ENCODE assay signal across 1 cellular context in genomic region chr12:54304187-54304810, GRCh38.
TF ChIP-seq lines count a peak whose summit lies in the region.

No MANE protein-coding gene starts in this region.

TF ChIP-seq in HepG2, 621 proteins besides CTCF, POLR2A, EP300 and RAD21 (continued from another document and continues in another):
- peak; percentile 99 for TF ChIP-seq CEBPG (CRISPR knock-in tag; IDR thresholded peaks at IDR 0.05)
- no peak for TF ChIP-seq ZNF609 (CRISPR knock-in tag; IDR thresholded peaks at IDR 0.05; ENCODE audit: borderline replicate concordance)
- peak; percentile 35; the same call in 1 of the 2 replicates for TF ChIP-seq NR2F2 (IDR thresholded peaks at IDR 0.05; ENCODE audit: borderline replicate concordance, low read depth)
- TF ChIP-seq ZNF143 (CRISPR knock-in tag; IDR thresholded peaks at IDR 0.05): no peak
- TF ChIP-seq ZNF850 (CRISPR knock-in tag; conservative IDR thresholded peaks at IDR 0.05): no peak
- no peak for TF ChIP-seq ZNF24 (IDR thresholded peaks at IDR 0.05)
- TF ChIP-seq NAIF1 (CRISPR knock-in tag; IDR thresholded peaks at IDR 0.05; ENCODE audit: borderline replicate concordance): no peak
- TF ChIP-seq ZMYM3 (CRISPR knock-in tag; IDR thresholded peaks at IDR 0.05): peak; percentile 65
- no peak for TF ChIP-seq CEBPZ (IDR thresholded peaks at IDR 0.05; ENCODE audit: low read length)
- 0 out of 2 replicates have a peak, but pooled peaks have one; percentile 55 for TF ChIP-seq ZNF740 (CRISPR knock-in tag; IDR thresholded peaks at IDR 0.05)
- no peak for TF ChIP-seq AGO2 (optimal IDR thresholded peaks at IDR 0.05; ENCODE audit: low read depth, low read length)
- TF ChIP-seq ZNF580 (CRISPR knock-in tag; IDR thresholded peaks at IDR 0.05; ENCODE audit: borderline replicate concordance, low read depth): peak; percentile 27; the same call in 1 of the 2 replicates
- TF ChIP-seq CCDC6 (CRISPR knock-in tag; IDR thresholded peaks at IDR 0.05): 0 out of 2 replicates have a peak, but pooled peaks have one; percentile 49
- TF ChIP-seq TEAD2 (CRISPR knock-in tag; IDR thresholded peaks at IDR 0.05): no peak
- peak; percentile 38; the same call in 1 of the 2 replicates for TF ChIP-seq ZBTB4 (CRISPR knock-in tag; IDR thresholded peaks at IDR 0.05; ENCODE audit: borderline replicate concordance)
- no peak for TF ChIP-seq PRDM10 (CRISPR knock-in tag; IDR thresholded peaks at IDR 0.05; ENCODE audit: low read depth)
- peak; percentile 28; the same call in 1 of the 2 replicates for TF ChIP-seq SP4 (CRISPR knock-in tag; IDR thresholded peaks at IDR 0.05)
- TF ChIP-seq SOX6 (IDR thresholded peaks at IDR 0.05): no peak
- TF ChIP-seq SOX6 (CRISPR knock-in tag; IDR thresholded peaks at IDR 0.05): peak; percentile 71
- TF ChIP-seq NFKBIZ (CRISPR knock-in tag; IDR thresholded peaks at IDR 0.05): 0 out of 2 replicates have a peak, but pooled peaks have one; percentile 56
- TF ChIP-seq ZNF687 (CRISPR knock-in tag; IDR thresholded peaks at IDR 0.05): peak; percentile 80
- TF ChIP-seq SRY (CRISPR knock-in tag; IDR thresholded peaks at IDR 0.05): no peak
- no peak for TF ChIP-seq CSRNP2 (CRISPR knock-in tag; conservative IDR thresholded peaks at IDR 0.05; ENCODE audit: low read depth)
- TF ChIP-seq TFE3 (CRISPR knock-in tag; IDR thresholded peaks at IDR 0.05): 0 out of 2 replicates have a peak, but pooled peaks have one; percentile 16
- no peak for TF ChIP-seq POLR2G (IDR thresholded peaks at IDR 0.05; ENCODE audit: low read depth, low read length)
- no peak for TF ChIP-seq KMT2B (CRISPR knock-in tag; IDR thresholded peaks at IDR 0.05)
- TF ChIP-seq ZNF672 (CRISPR knock-in tag; IDR thresholded peaks at IDR 0.05): no peak
- peak; percentile 20 for TF ChIP-seq YY1 (IDR thresholded peaks at IDR 0.05; ENCODE audit: insufficient read depth, insufficient replicate concordance, low read depth, low read length)
